ENCODE assay signal across 2 cellular contexts in the genomic region with DNA sequence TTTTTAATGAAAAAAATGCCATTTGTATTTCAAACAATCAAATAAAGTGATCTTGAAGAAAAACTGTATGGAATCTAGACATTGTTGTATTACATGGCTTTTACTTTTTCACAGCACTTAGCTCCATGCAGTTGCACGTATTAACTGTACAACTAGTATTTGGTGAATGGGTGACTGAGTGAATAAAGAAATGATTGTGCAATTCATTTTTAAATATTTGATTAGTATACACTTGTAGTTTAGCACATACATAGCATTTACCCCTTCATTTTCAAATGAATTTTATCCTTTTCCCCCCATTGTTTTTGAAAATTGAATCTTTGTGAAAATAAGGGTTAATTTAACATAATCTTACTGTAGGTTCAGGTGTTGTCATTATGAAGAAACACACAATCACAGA.
TF ChIP-seq lines count a peak whose summit lies in the region.

No MANE protein-coding gene starts in this region.

TF ChIP-seq in HEK293, 187 proteins besides CTCF, POLR2A, EP300 and RAD21 (continued from another document):
- no peak for TF ChIP-seq ZNF747 (tag by site-specific recombination; IDR thresholded peaks at IDR 0.05)
- no peak for TF ChIP-seq ZNF133 (tag by site-specific recombination; IDR thresholded peaks at IDR 0.05)
- no peak for TF ChIP-seq ZNF266 (tag by site-specific recombination; IDR thresholded peaks at IDR 0.05; ENCODE audit: low read depth)
- no peak for TF ChIP-seq OSR2 (tag by site-specific recombination; IDR thresholded peaks at IDR 0.05)
- no peak for TF ChIP-seq KLF9 (tag by site-specific recombination; IDR thresholded peaks at IDR 0.05; ENCODE audit: low read depth)
TF ChIP-seq in HEK293: peak in this region for 1.

TF ChIP-seq in K562, 482 proteins besides CTCF, POLR2A, EP300 and RAD21 (continued from another document):
- TF ChIP-seq, protein P1, sequence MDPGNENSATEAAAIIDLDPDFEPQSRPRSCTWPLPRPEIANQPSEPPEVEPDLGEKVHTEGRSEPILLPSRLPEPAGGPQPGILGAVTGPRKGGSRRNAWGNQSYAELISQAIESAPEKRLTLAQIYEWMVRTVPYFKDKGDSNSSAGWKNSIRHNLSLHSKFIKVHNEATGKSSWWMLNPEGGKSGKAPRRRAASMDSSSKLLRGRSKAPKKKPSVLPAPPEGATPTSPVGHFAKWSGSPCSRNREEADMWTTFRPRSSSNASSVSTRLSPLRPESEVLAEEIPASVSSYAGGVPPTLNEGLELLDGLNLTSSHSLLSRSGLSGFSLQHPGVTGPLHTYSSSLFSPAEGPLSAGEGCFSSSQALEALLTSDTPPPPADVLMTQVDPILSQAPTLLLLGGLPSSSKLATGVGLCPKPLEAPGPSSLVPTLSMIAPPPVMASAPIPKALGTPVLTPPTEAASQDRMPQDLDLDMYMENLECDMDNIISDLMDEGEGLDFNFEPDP (CRISPR knock-in tag; IDR thresholded peaks at IDR 0.05), result no peak
- TF ChIP-seq CEBPG (CRISPR knock-in tag; IDR thresholded peaks at IDR 0.05), result no peak
- TF ChIP-seq CEBPG (tag; conservative IDR thresholded peaks at IDR 0.05 in 1 of 2, IDR thresholded peaks at IDR 0.05 in 1 of 2), result peak in 1 of 2 experiments; percentile 66; a peak in 3 of 4 replicates
- TF ChIP-seq CEBPB (tag; IDR thresholded peaks at IDR 0.05), result peak; percentile 62
